Comparison of ENCODE assay signal across 1 cellular context in the genomic region with DNA sequence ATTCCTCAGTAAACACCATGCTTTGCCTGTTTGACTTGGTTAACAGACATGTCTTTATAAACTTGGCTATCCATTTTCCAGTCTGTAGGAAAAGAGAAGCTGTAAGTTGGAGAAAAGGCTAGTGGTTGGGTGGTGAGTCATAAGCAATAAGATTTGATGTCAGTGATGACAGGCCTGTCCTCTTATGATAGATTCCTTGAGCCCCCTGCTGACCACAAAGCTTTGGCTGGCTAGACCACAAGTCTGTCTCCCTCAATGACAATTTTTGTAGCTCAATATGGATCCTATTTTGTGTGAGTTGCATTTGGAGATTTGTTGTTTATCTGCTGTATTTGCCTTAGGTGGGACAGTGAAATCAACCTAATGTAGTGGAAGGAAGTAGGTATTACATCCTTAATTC.
A peak's percentile ranks its signal among the peaks of the same experiment; 100 is the strongest.
TF ChIP-seq lines count a peak whose summit lies in the region.

No MANE protein-coding gene starts in this region.

TF ChIP-seq in SK-N-SH, 30 proteins besides CTCF, POLR2A, EP300 and RAD21 (continued from another document):
- TF ChIP-seq, protein P1, sequence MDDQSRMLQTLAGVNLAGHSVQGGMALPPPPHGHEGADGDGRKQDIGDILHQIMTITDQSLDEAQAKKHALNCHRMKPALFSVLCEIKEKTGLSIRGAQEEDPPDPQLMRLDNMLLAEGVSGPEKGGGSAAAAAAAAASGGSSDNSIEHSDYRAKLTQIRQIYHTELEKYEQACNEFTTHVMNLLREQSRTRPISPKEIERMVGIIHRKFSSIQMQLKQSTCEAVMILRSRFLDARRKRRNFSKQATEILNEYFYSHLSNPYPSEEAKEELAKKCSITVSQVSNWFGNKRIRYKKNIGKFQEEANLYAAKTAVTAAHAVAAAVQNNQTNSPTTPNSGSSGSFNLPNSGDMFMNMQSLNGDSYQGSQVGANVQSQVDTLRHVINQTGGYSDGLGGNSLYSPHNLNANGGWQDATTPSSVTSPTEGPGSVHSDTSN (IDR thresholded peaks at IDR 0.05), result peak; percentile 97
- peak; percentile 63; the same call in 1 of the 2 replicates for TF ChIP-seq TEAD4 (IDR thresholded peaks at IDR 0.05; ENCODE audit: borderline replicate concordance, insufficient read depth)
- no peak for TF ChIP-seq RFX5 (IDR thresholded peaks at IDR 0.05; ENCODE audit: low read length)
TF ChIP-seq in SK-N-SH: peak in this region for 7.
